Comparison of ENCODE assay signal across 1 cellular context in genomic region chr14:89351364-89351957, GRCh38.
TF ChIP-seq lines count a peak whose summit lies in the region.

No MANE protein-coding gene starts in this region.

TF ChIP-seq in GM12878, 131 proteins besides CTCF, POLR2A, EP300 and RAD21 (continued from another document and continues in another):
- TF ChIP-seq RUNX3 (IDR thresholded peaks at IDR 0.05; ENCODE audit: low read length) (peak; percentile 86), BCL11A (IDR thresholded peaks at IDR 0.05; ENCODE audit: low read depth, low read length) (peak; percentile 39; the same call in 1 of the 2 replicates), CREB1 (IDR thresholded peaks at IDR 0.05; ENCODE audit: low read depth) (0 out of 2 replicates have a peak, but pooled peaks have one; percentile 32), ELK1 (IDR thresholded peaks at IDR 0.05; ENCODE audit: low read depth, low read length) (0 out of 2 replicates have a peak, but pooled peaks have one; percentile 57), RELB (IDR thresholded peaks at IDR 0.05; ENCODE audit: low read depth) (no peak), NFIC (IDR thresholded peaks at IDR 0.05; ENCODE audit: low read depth, low read length) (peak; percentile 83), SMC3 (IDR thresholded peaks at IDR 0.05; ENCODE audit: borderline replicate concordance, low read length) (peak; percentile 11; the same call in 1 of the 2 replicates), ETV6 (conservative IDR thresholded peaks at IDR 0.05 in 1 of 2, IDR thresholded peaks at IDR 0.05 in 1 of 2; ENCODE audit: borderline replicate concordance in 1 of 2, low read depth in 1 of 2) (peak in 1 of 2 experiments; percentile 81; a peak in 2 of 4 replicates), POLR2AphosphoS5 (IDR thresholded peaks at IDR 0.05; ENCODE audit: low read length) (0 out of 2 replicates have a peak, but pooled peaks have one; percentile 38), CUX1 (IDR thresholded peaks at IDR 0.05; ENCODE audit: insufficient replicate concordance, low read depth, low read length) (no peak), CREM (IDR thresholded peaks at IDR 0.05; ENCODE audit: low read depth) (peak; percentile 69), E2F8 (IDR thresholded peaks at IDR 0.05; ENCODE audit: low read depth, partially characterized antibody) (no peak), YY1 (IDR thresholded peaks at IDR 0.05; ENCODE audit: low read depth, low read length) (peak; percentile 43; the same call in 1 of the 2 replicates), STAT3 (IDR thresholded peaks at IDR 0.05; ENCODE audit: low read depth, low read length) (no peak), CEBPB (IDR thresholded peaks at IDR 0.05; ENCODE audit: borderline replicate concordance in 1 of 2, low read depth in 2 of 2, low read length in 2 of 2) (0 out of 4 replicates have a peak, but pooled peaks of 1 of the 2 experiments have one; percentile 48), MXI1 (IDR thresholded peaks at IDR 0.05; ENCODE audit: low read depth, low read length) (0 out of 2 replicates have a peak, but pooled peaks have one; percentile 22), ATF2 (IDR thresholded peaks at IDR 0.05; ENCODE audit: low read length) (peak; percentile 71; the same call in 1 of the 2 replicates), FOXM1 (IDR thresholded peaks at IDR 0.05; ENCODE audit: low read depth, low read length) (peak; percentile 86), CBX5 (IDR thresholded peaks at IDR 0.05; ENCODE audit: low read depth) (peak; percentile 62; the same call in 1 of the 2 replicates), BMI1 (IDR thresholded peaks at IDR 0.05; ENCODE audit: borderline replicate concordance) (no peak), MEF2A (IDR thresholded peaks at IDR 0.05; ENCODE audit: insufficient read depth, low read depth, low read length) (peak; percentile 81), SKIL (IDR thresholded peaks at IDR 0.05; ENCODE audit: low read depth, poor library complexity, severe bottlenecking) (peak; percentile 36), REST (IDR thresholded peaks at IDR 0.05; ENCODE audit: low read depth, low read length) (no peak), BRCA1 (IDR thresholded peaks at IDR 0.05; ENCODE audit: low read depth, low read length) (no peak), ZBTB40 (IDR thresholded peaks at IDR 0.05; ENCODE audit: borderline replicate concordance) (peak; percentile 73; the same call in 1 of the 2 replicates), TAF1 (IDR thresholded peaks at IDR 0.05; ENCODE audit: borderline replicate concordance, low read depth, low read length) (peak; percentile 53; the same call in 1 of the 2 replicates), PAX5 (IDR thresholded peaks at IDR 0.05; ENCODE audit: borderline replicate concordance, low read depth, low read length) (no peak)
